In the genomic region with DNA sequence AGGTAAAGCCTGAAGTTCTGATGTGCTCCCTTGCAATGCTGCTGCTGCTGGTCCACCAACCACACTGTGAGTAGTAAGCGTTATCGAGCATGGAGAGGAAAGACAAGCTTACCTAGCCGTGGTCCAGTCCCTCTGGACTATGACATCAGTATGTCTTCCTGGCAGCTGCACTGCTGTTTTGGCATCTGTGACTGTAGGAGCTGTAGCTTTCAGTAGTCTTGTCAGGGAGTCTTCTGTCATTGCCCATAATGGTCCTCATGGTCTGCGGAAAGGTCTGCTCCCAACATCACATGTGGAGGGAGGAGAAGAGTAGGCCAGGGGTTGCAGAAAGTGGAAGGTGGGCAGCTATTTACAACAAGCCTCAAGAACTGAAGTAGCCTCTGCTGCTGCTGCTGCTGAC, we compare ENCODE assay signal across 15 cellular contexts. TPM values are rescaled to one million over a fixed set of nuclear protein-coding genes. Genes with fewer than 3 reads are reported as not detected.
DNase-seq lines count a peak whose midpoint lies in the region; ATAC-seq, FAIRE-seq and TF ChIP-seq lines count a peak whose summit lies in the region.
"Had no signal": no experiment of that assay in that cellular context is flagged by ENCODE, and none has a peak within 500 bp of the region (broad histone marks: within the 10 kb centered on the region; RNA-seq: fewer than 3 reads in every experiment).

No MANE protein-coding gene starts in this region.

- peaks cover 53 to 78% of the 10 kb centered on the region in 2 donors for H3K36me3 Mint-ChIP-seq in stimulated activated naive B cell treated with anti-CD40 and anti-IgM and Interleukin-4, amounts not matched to agents 10 μg/mL and 1 μg/mL and 100 μg/mL, for 72 hours
- peaks cover 43% of the 10 kb centered on the region for H3K36me3 Mint-ChIP-seq in effector memory CD8-positive, alpha-beta T cell (ENCODE audit: insufficient read depth)

- peak; percentile 42 for FAIRE-seq in GM12892 (lab: Jason Lieb, UNC)

- H3K4me1 ChIP-seq in gastroesophageal sphincter, result peaks cover 6 to 40% (median 17%) of the 10 kb centered on the region in 3 donors

- H3K27me3 ChIP-seq in gastroesophageal sphincter, result no peaks in the 10 kb centered on the region

- H3K36me3 ChIP-seq in KOPT-K1 (ENCODE audit: insufficient read depth, low read length) (peaks cover 69% of the 10 kb centered on the region), gastroesophageal sphincter (peaks cover 0 to 77% of the 10 kb centered on the region in 2 donors)

- TF ChIP-seq POLR2A in GM12892 (IDR thresholded peaks at IDR 0.05; ENCODE audit: low read depth, low read length) (no peak), gastroesophageal sphincter (IDR thresholded peaks at IDR 0.05) (no peak)

- H3K9me3 ChIP-seq in KOPT-K1 (ENCODE audit: insufficient read depth, low read length, poor library complexity, severe bottlenecking) (no peaks in the 10 kb centered on the region), gastroesophageal sphincter (no peaks in the 10 kb centered on the region)

- DNase-seq in GM12892 (ENCODE audit: insufficient read length) (no peak), D341Med (ENCODE audit: low spot score) (no peak)
- DNase-seq in stimulated activated naive B cell treated with anti-CD40 and anti-IgM and Interleukin-4, amounts not matched to agents 10 μg/mL and 1 μg/mL and 100 μg/mL, for 72 hours, result no peak
- DNase-seq in effector memory CD8-positive, alpha-beta T cell, result no peak
- DNase-seq in activated CD4-positive, alpha-beta T cell treated with anti-CD3 and anti-CD28 coated beads for 4 hours, result no peak
- DNase-seq: H7, MV-4-11, NCI-H1417, NCI-H187 treated with DMSO at 0.1 percent for 48 hours, NCI-H774, RPMI8226 had no signal

- no peak for TF ChIP-seq CTCF in gastroesophageal sphincter (IDR thresholded peaks at IDR 0.05)

- no peak for TF ChIP-seq EP300 in gastroesophageal sphincter (IDR thresholded peaks at IDR 0.05)

- peak overlapping the region; percentile 85 for H3K27ac ChIP-seq in KOPT-K1 (ENCODE audit: low read depth, low read length, poor library complexity, severe bottlenecking)
- peak overlapping the region in 3 of 4 donors; percentile 56 to 80 (median 76) for H3K27ac ChIP-seq in gastroesophageal sphincter
- H3K27ac ChIP-seq: C4-2B, HL-60 had no signal

- H3K27me3 Mint-ChIP-seq in stimulated activated naive B cell treated with anti-CD40 and anti-IgM and Interleukin-4, amounts not matched to agents 10 μg/mL and 1 μg/mL and 100 μg/mL, for 72 hours, result no peaks in the 10 kb centered on the region
- H3K27me3 Mint-ChIP-seq in effector memory CD8-positive, alpha-beta T cell, result no peaks in the 10 kb centered on the region

- WGBS in gastroesophageal sphincter (ENCODE audit: low coverage in 1 of 2), 2 donors, result 60 to 86% methylated on average over 1 of the region's 4 CpGs

- H3K9me3 Mint-ChIP-seq in stimulated activated naive B cell treated with anti-CD40 and anti-IgM and Interleukin-4, amounts not matched to agents 10 μg/mL and 1 μg/mL and 100 μg/mL, for 72 hours, result no peaks in the 10 kb centered on the region
- H3K9me3 Mint-ChIP-seq in effector memory CD8-positive, alpha-beta T cell, result no peaks in the 10 kb centered on the region

- H3K4me1 Mint-ChIP-seq in stimulated activated naive B cell treated with anti-CD40 and anti-IgM and Interleukin-4, amounts not matched to agents 10 μg/mL and 1 μg/mL and 100 μg/mL, for 72 hours, result peaks cover 46 to 86% of the 10 kb centered on the region in 2 donors
- peaks cover 8 to 18% of the 10 kb centered on the region in 2 donors for H3K4me1 Mint-ChIP-seq in effector memory CD8-positive, alpha-beta T cell (ENCODE audit: low read depth in 2 of 2)

- peak overlapping the region; percentile 74 to 75 for H3K4me3 Mint-ChIP-seq in stimulated activated naive B cell treated with anti-CD40 and anti-IgM and Interleukin-4, amounts not matched to agents 10 μg/mL and 1 μg/mL and 100 μg/mL, for 72 hours
- no peak overlapping the region for H3K4me3 Mint-ChIP-seq in effector memory CD8-positive, alpha-beta T cell

- H3K4me3 ChIP-seq in gastroesophageal sphincter, result no peak overlapping the region

- ATAC-seq in gastroesophageal sphincter, result no peak
- ATAC-seq in stimulated activated naive B cell treated with anti-CD40 and anti-IgM and Interleukin-4, amounts not matched to agents 10 μg/mL and 1 μg/mL and 100 μg/mL, for 72 hours (replicated peaks), result no peak
- ATAC-seq in effector memory CD8-positive, alpha-beta T cell (replicated peaks), result no peak

- peak overlapping the region; percentile 95 for H3K27ac Mint-ChIP-seq in stimulated activated naive B cell treated with anti-CD40 and anti-IgM and Interleukin-4, amounts not matched to agents 10 μg/mL and 1 μg/mL and 100 μg/mL, for 72 hours
- no peak overlapping the region for H3K27ac Mint-ChIP-seq in effector memory CD8-positive, alpha-beta T cell

RNA-seq across cellular contexts. Expression of gene TMEM217, which starts 26.8 kb away (rescaled TPM):
- 1.4 TPM for polyA plus RNA-seq in GM12892 (2012; ENCODE audit: missing spikeins)
- total RNA-seq in gastroesophageal sphincter, result under 1 TPM in 1 of 4 donors, not detected in 3; 0.40 TPM

RNA-seq across cellular contexts. Expression of gene TBC1D22B, which starts 27.2 kb away (rescaled TPM):
- polyA plus RNA-seq in GM12892 (2012; ENCODE audit: missing spikeins), result 9.3 TPM
- 1 to 10 TPM; 5.0 to 9.2 (median 8.3) TPM for total RNA-seq in gastroesophageal sphincter

Comparison
In these comparisons a context has a peak if more than half of its experiments do, and no peak if none do; other contexts are left out.
1. H3K4me3 Mint-ChIP-seq: peak in stimulated activated naive B cell treated with anti-CD40 and anti-IgM and Interleukin-4, amounts not matched to agents 10 μg/mL and 1 μg/mL and 100 μg/mL, for 72 hours (2 of 2); none in effector memory CD8-positive, alpha-beta T cell (0 of 2).